ENCODE assay signal across 14 cellular contexts in genomic region chr22:43126506-43127165, GRCh38. TPM values are rescaled to one million over a fixed set of nuclear protein-coding genes. Genes with fewer than 3 reads are reported as not detected.
A peak's percentile ranks its signal among the peaks of the same experiment; 100 is the strongest.
DNase-seq lines count a peak whose midpoint lies in the region; ATAC-seq and TF ChIP-seq lines count a peak whose summit lies in the region.
"Had no signal": no experiment of that assay in that cellular context is flagged by ENCODE, and none has a peak within 500 bp of the region (broad histone marks: within the 10 kb centered on the region; RNA-seq: fewer than 3 reads in every experiment).

No MANE protein-coding gene starts in this region.

- H3K27ac ChIP-seq in brain microvascular endothelial cell (no peak overlapping the region), left lung (no peak overlapping the region)
- H3K27ac ChIP-seq: heart right ventricle, KMS-11, SK-N-MC had no signal

- no peak for TF ChIP-seq CTCF in AG10803 (conservative IDR thresholded peaks at IDR 0.05; ENCODE audit: low read length)
- no peak for TF ChIP-seq CTCF in brain microvascular endothelial cell (IDR thresholded peaks at IDR 0.05; ENCODE audit: low read depth, low read length, missing control alignments)
- no peak for TF ChIP-seq CTCF in left lung (IDR thresholded peaks at IDR 0.05)

- in situ Hi-C loops in brain microvascular endothelial cell (cut with HindIII; ENCODE audit: low pct_ligation_motif_present, low sequenced_read_pairs) = no loop called here

- H3K36me3 ChIP-seq in brain microvascular endothelial cell (replicated peaks) (peaks cover 2% of the 10 kb centered on the region), left lung (peaks cover 0 to 11% of the 10 kb centered on the region in 2 donors)

- ATAC-seq in left lung (peak; percentile 81), GM19397 (IDR thresholded peaks at IDR 0.05; ENCODE audit: unreplicated experiment) (no peak), GM21529 (IDR thresholded peaks at IDR 0.05; ENCODE audit: unreplicated experiment) (no peak), GM21723 (IDR thresholded peaks at IDR 0.05; ENCODE audit: unreplicated experiment) (no peak)

- no peaks in the 10 kb centered on the region for H3K9me3 ChIP-seq in left lung
- H3K9me3 ChIP-seq: heart right ventricle had no signal

- H3K27me3 ChIP-seq in brain microvascular endothelial cell (replicated peaks) = no peaks in the 10 kb centered on the region
- H3K27me3 ChIP-seq in left lung = no peaks in the 10 kb centered on the region
- H3K27me3 ChIP-seq: heart right ventricle had no signal

- H3K4me1 ChIP-seq in left lung = peaks cover 0 to 49% of the 10 kb centered on the region in 2 donors

- DNase-seq in AG10803 (ENCODE audit: low read depth) (peak; percentile 71), HuH-7.5 (ENCODE audit: low spot score) (peak; percentile 84), brain microvascular endothelial cell (peak; percentile 79), left lung (no peak), NCI-H1694 (lab: John Stamatoyannopoulos, UW) (no peak)
- DNase-seq: activated effector memory CD4-positive, alpha-beta T cell treated with Interleukin-2 at 50 U/mL for 16 hours; heart right ventricle; retina; stimulated activated naive CD4-positive, alpha-beta T cell treated with Interleukin-2 at 50 U/mL for 16 hours had no signal

- intact Hi-C loops in left lung (cut with DNase I) = no loop called here

- H3K4me3 ChIP-seq in AG10803 (ENCODE audit: low read length) (no peak overlapping the region), brain microvascular endothelial cell (ENCODE audit: low read depth, low read length) (no peak overlapping the region), left lung (no peak overlapping the region)
- H3K4me3 ChIP-seq: heart right ventricle, SK-N-MC had no signal

RNA-seq across cellular contexts. Expression of gene BIK, which starts 16.1 kb away (rescaled TPM):
- 1 to 10 TPM; 2.0 to 3.1 TPM for total RNA-seq in left lung

RNA-seq across cellular contexts. Expression of gene MCAT, which starts 16.6 kb away (rescaled TPM):
- 10 to 100 TPM; 15.0 to 16.6 TPM for total RNA-seq in left lung

RNA-seq across cellular contexts. Expression of gene TSPO, which starts 24.7 kb away (rescaled TPM):
- total RNA-seq in left lung = 100 to 1,000 TPM; 195 to 276 TPM

RNA-seq across cellular contexts. Expression of gene TTLL1, which starts 37.4 kb away (rescaled TPM):
- 1 to 10 TPM; 5.3 to 6.0 TPM for total RNA-seq in left lung

Comparison
In these comparisons a context has a peak if more than half of its experiments do, and no peak if none do; other contexts are left out.
1. DNase-seq: peak in AG10803 (single experiment), HuH-7.5 (single experiment) and brain microvascular endothelial cell (single experiment); none in left lung (0 of 2) and NCI-H1694 (single experiment).